Comparison of ENCODE assay signal across 9 cellular contexts in genomic region chr21:43345746-43346409, GRCh38.
DNase-seq lines count a peak whose midpoint lies in the region; ATAC-seq, FAIRE-seq and TF ChIP-seq lines count a peak whose summit lies in the region.
"Had no signal": no experiment of that assay in that cellular context is flagged by ENCODE, and none has a peak within 500 bp of the region (broad histone marks: within the 10 kb centered on the region; RNA-seq: fewer than 3 reads in every experiment).

No MANE protein-coding gene starts in this region.

- no peak overlapping the region for H2AFZ ChIP-seq in H1 (ENCODE audit: low read length)

- H3K27me3 Mint-ChIP-seq in chondrocyte (ENCODE audit: low read depth), result no peaks in the 10 kb centered on the region

- H3K36me3 Mint-ChIP-seq in chondrocyte (ENCODE audit: low read depth), result no peaks in the 10 kb centered on the region

- no peak overlapping the region for H4K5ac ChIP-seq in H1 (ENCODE audit: insufficient read length, low read depth, low read length)

- no peak overlapping the region for H2BK15ac ChIP-seq in H1 (ENCODE audit: low read length)

- H3K9ac ChIP-seq in H1 (replicated peaks in 1 of 4; ENCODE audit: extremely low read depth in 1 of 4, low read depth in 3 of 4, low read length in 3 of 4), result no peak overlapping the region

- TF ChIP-seq RAD21 in H1 (IDR thresholded peaks at IDR 0.05 in 1 of 2, conservative IDR thresholded peaks at IDR 0.05 in 1 of 2; ENCODE audit: low read depth in 2 of 2, low read length in 2 of 2), result no peak

- TF ChIP-seq POLR2A in H1 (IDR thresholded peaks at IDR 0.05; ENCODE audit: control extremely low read depth in 1 of 2, low read depth in 2 of 2, low read length in 2 of 2), result no peak

- H3K56ac ChIP-seq in H1 (replicated peaks; ENCODE audit: insufficient read length, low read depth, low read length), result no peak overlapping the region

- peaks cover 1% of the 10 kb centered on the region; the same call in 1 of the 2 replicates for H3K23me2 ChIP-seq in H1 (ENCODE audit: low read depth, low read length)

- H3K18ac ChIP-seq in H1 (ENCODE audit: extremely low read depth, low read length), result no peak overlapping the region

- peaks cover 0 to 5% of the 10 kb centered on the region in 2 experiments for H4K20me1 ChIP-seq in H1 (replicated peaks in 1 of 2; ENCODE audit: control insufficient read depth in 1 of 2, insufficient read depth in 2 of 2, low read length in 2 of 2)

- CTCF ChIA-PET in H1 (lab: Charles Lee; ENCODE audit: partially characterized antibody), result no interaction called here

- POLR2A ChIA-PET in H1 (lab: Charles Lee; ENCODE audit: partially characterized antibody), result interaction anchor here (1.5 kb wide), 1 partner anchor 137 kb away, joined by 3 read pairs; no protein-coding TSS in a partner anchor

- peaks cover 24% of the 10 kb centered on the region for H3K4me1 Mint-ChIP-seq in chondrocyte (ENCODE audit: low read depth)

- no peaks in the 10 kb centered on the region for H3K9me3 ChIP-seq in H1 (ENCODE audit: insufficient read depth in 2 of 2, low read depth in 1 of 2, low read length in 1 of 2)

- no peak for ATAC-seq in GM21360 (IDR thresholded peaks at IDR 0.05; ENCODE audit: unreplicated experiment)
- ATAC-seq in GM21576 (IDR thresholded peaks at IDR 0.05; ENCODE audit: unreplicated experiment), result no peak

- peak; percentile 60 for DNase-seq in activated CD8-positive, alpha-beta memory T cell treated with anti-CD3 and anti-CD28 coated beads, Interleukin-2, amount 50 U/mL, for 48 hours
- no peak for DNase-seq in activated CD8-positive, alpha-beta memory T cell treated with anti-CD3 and anti-CD28 coated beads for 24 hours
- peak; percentile 53 for DNase-seq in RCC 7860 (ENCODE audit: low spot score)
- DNase-seq in H1 (ENCODE audit: low read depth in 1 of 2, low spot score in 2 of 2), result no peak
- DNase-seq in stimulated activated CD8-positive, alpha-beta memory T cell treated with anti-CD3 and anti-CD28 coated beads, Interleukin-4, amount 100 ng/mL, for 48 hours, result peak; percentile 54
- no peak for DNase-seq in chondrocyte (ENCODE audit: low spot score)
- DNase-seq: NCI-H774 had no signal

- H3K14ac ChIP-seq in H1 (ENCODE audit: insufficient read length), result no peak overlapping the region

- H3K27ac ChIP-seq in H1 (ENCODE audit: low read depth, low read length), result no peak overlapping the region

- H3K4ac ChIP-seq in H1 (replicated peaks; ENCODE audit: insufficient read length, low read depth, low read length), result no peak overlapping the region

- 0 out of 2 replicates have a peak overlapping the region, but pooled peaks have one; percentile 3 for H4K8ac ChIP-seq in H1 (ENCODE audit: extremely low read depth, insufficient read depth, low read length)

- no peaks in the 10 kb centered on the region for H3K27me3 ChIP-seq in H1 (replicated peaks in 1 of 4; ENCODE audit: control insufficient read depth in 3 of 4, extremely low read depth in 1 of 4, insufficient read depth in 3 of 4, low read length in 3 of 4)

- FAIRE-seq in RCC 7860 (lab: Jason Lieb, UNC) (no peak), H1 (lab: Jason Lieb, UNC) (no peak)

- H3K4me3 ChIP-seq in H1 (ENCODE audit: extremely low read depth in 1 of 4, insufficient read depth in 2 of 4, low read depth in 3 of 4, low read length in 4 of 4), result no peak overlapping the region

- 89% methylated on average over 28 of the region's 29 CpGs; no CpG with 5 or more reads in 1 of the 2 experiments for WGBS in H1 (ENCODE audit: extremely low coverage in 1 of 2, insufficient coverage in 1 of 2, insufficient read length in 1 of 2, insufficient replicate concordance in 2 of 2, low coverage in 1 of 2, low lambda C conversion rate in 2 of 2, missing lambda C conversion rate in 1 of 2), 2 experiments

- no peaks in the 10 kb centered on the region for H3K79me2 ChIP-seq in H1 (ENCODE audit: control insufficient read depth in 1 of 2, insufficient read depth in 2 of 2, low read length in 2 of 2)

- H2BK120ac ChIP-seq in H1 (replicated peaks; ENCODE audit: low read depth, low read length), result no peak overlapping the region

- no peak overlapping the region; the same call in 1 of the 2 replicates for H2BK5ac ChIP-seq in H1 (ENCODE audit: low read depth, low read length)

- no peaks in the 10 kb centered on the region for H3K36me3 ChIP-seq in H1 (ENCODE audit: control insufficient read depth in 2 of 4, insufficient read depth in 4 of 4, low read length in 3 of 4)

- no peak overlapping the region for H4K91ac ChIP-seq in H1 (replicated peaks; ENCODE audit: insufficient read length, low read length)

- no peak overlapping the region for H3K4me2 ChIP-seq in H1 (ENCODE audit: insufficient read depth in 1 of 2, low read depth in 2 of 2, low read length in 2 of 2)

- TF ChIP-seq CTCF in H1 (IDR thresholded peaks at IDR 0.05; ENCODE audit: control extremely low read depth in 1 of 3, insufficient read depth in 1 of 3, low read depth in 1 of 3, low read length in 3 of 3) (no peak), chondrocyte (IDR thresholded peaks at IDR 0.05) (no peak)

- H3K27ac Mint-ChIP-seq in chondrocyte (ENCODE audit: unreplicated experiment), result no peak overlapping the region

- H3K9me3 Mint-ChIP-seq in chondrocyte (ENCODE audit: low read depth), result no peaks in the 10 kb centered on the region

- no peak overlapping the region for H3K23ac ChIP-seq in H1 (ENCODE audit: insufficient read length)

- no peak overlapping the region for H2AK5ac ChIP-seq in H1 (ENCODE audit: low read depth, low read length)

- peaks cover 0 to 5% (median 0%) of the 10 kb centered on the region in 4 experiments; a peak in 1 of 7 replicates for H3K4me1 ChIP-seq in H1 (replicated peaks in 1 of 4; ENCODE audit: control insufficient read depth in 3 of 4, insufficient read depth in 4 of 4, low read length in 3 of 4)

- H2BK12ac ChIP-seq in H1 (ENCODE audit: low read depth, low read length), result no peak overlapping the region

- H2BK20ac ChIP-seq in H1 (ENCODE audit: low read length), result no peak overlapping the region

- TF ChIP-seq EP300 in H1 (IDR thresholded peaks at IDR 0.05; ENCODE audit: borderline replicate concordance in 1 of 2, low read depth in 2 of 2, low read length in 2 of 2), result no peak

- no peaks in the 10 kb centered on the region for H3K79me1 ChIP-seq in H1 (ENCODE audit: low read depth, low read length)

- no peak overlapping the region for H3K4me3 Mint-ChIP-seq in chondrocyte (ENCODE audit: unreplicated experiment)

TF ChIP-seq in H1, 55 proteins besides CTCF, POLR2A, EP300 and RAD21:
- no peak for TF ChIP-seq JUN (IDR thresholded peaks at IDR 0.05; ENCODE audit: low read depth, low read length)
- TF ChIP-seq E2F6 (IDR thresholded peaks at IDR 0.05), result no peak
- no peak for TF ChIP-seq FOSL1 (IDR thresholded peaks at IDR 0.05; ENCODE audit: insufficient read depth, low read depth, low read length)
- TF ChIP-seq RXRA (IDR thresholded peaks at IDR 0.05; ENCODE audit: insufficient read depth, low read depth, low read length), result no peak
- TF ChIP-seq CBX5 (IDR thresholded peaks at IDR 0.05; ENCODE audit: low read depth, low read length), result no peak
- TF ChIP-seq RBBP5 (IDR thresholded peaks at IDR 0.05; ENCODE audit: borderline replicate concordance, low read depth, low read length), result no peak
- TF ChIP-seq SIN3A (conservative IDR thresholded peaks at IDR 0.05 in 1 of 2, IDR thresholded peaks at IDR 0.05 in 1 of 2; ENCODE audit: low read depth in 1 of 2, low read length in 2 of 2), result no peak
- TF ChIP-seq POLR2AphosphoS5 (IDR thresholded peaks at IDR 0.05; ENCODE audit: low read depth, low read length), result no peak
- TF ChIP-seq YY1 (IDR thresholded peaks at IDR 0.05; ENCODE audit: low read depth, low read length), result no peak
- no peak for TF ChIP-seq SIRT6 (IDR thresholded peaks at IDR 0.05; ENCODE audit: low read length)
- no peak for TF ChIP-seq MAFK (IDR thresholded peaks at IDR 0.05; ENCODE audit: low read depth, low read length)
TF ChIP-seq in H1: peak in this region for 0.

Comparison
In these comparisons a context has a peak if more than half of its experiments do, and no peak if none do; other contexts are left out.
1. DNase-seq: peak in activated CD8-positive, alpha-beta memory T cell treated with anti-CD3 and anti-CD28 coated beads, Interleukin-2, amount 50 U/mL, for 48 hours (single experiment), RCC 7860 (single experiment) and stimulated activated CD8-positive, alpha-beta memory T cell treated with anti-CD3 and anti-CD28 coated beads, Interleukin-4, amount 100 ng/mL, for 48 hours (single experiment); none in activated CD8-positive, alpha-beta memory T cell treated with anti-CD3 and anti-CD28 coated beads for 24 hours (single experiment), H1 (0 of 2) and chondrocyte (single experiment).